ENCODE assay signal across 9 cellular contexts in the genomic region with DNA sequence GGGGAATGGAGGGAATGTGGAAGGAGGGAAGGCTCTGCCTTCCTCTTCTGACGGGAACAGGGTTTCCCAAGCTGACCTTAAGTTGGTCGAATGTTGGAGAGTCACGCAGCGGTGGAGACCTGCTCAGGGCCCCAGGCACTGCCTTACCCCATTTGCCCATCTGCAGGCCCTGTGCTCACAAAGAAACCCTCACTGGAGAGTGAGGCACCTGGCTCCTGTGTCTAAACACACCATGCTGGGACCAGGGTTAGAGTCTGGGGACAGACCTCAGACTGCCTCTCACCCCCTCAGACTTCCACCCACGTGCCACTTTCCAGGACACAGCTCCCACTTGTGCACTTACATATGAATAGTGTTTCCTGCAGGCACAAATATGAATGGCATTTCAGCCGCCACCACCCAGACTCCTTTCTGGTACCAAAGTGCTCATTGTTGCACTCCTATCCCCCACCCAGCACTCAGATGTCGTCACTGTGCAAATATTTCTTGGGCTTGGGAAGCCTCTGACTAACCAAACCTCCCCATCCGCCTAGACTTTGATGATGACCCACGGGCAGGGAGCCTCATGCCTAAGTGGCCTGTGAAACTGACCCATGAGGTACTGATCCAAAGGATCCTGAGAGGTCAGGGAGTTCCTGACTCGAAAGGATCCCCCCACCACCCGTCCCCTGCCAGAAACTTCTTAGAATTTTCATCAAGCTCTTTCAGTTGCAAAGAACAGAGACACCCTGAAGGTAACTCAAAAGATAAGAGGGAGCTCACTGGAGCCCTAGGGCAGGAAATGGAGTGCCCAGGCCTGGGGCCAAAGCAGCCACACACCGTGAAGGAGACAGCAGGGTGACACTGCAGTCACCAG.
DNase-seq lines count a peak whose midpoint lies in the region; ATAC-seq lines count a peak whose summit lies in the region.
"Had no signal": no experiment of that assay in that cellular context is flagged by ENCODE, and none has a peak within 500 bp of the region (broad histone marks: within the 10 kb centered on the region; RNA-seq: fewer than 3 reads in every experiment).

No MANE protein-coding gene starts in this region.

- peak overlapping the region; percentile 58 for H3K27ac ChIP-seq in stomach smooth muscle (ENCODE audit: low read length)
- H3K27ac ChIP-seq: cardiac muscle cell had no signal

- H3K36me3 ChIP-seq in stomach smooth muscle (ENCODE audit: control insufficient read depth in 2 of 2, insufficient read depth in 2 of 2, low read length in 2 of 2), result peaks cover 0 to 3% of the 10 kb centered on the region in 2 donors
- H3K36me3 ChIP-seq: cardiac muscle cell had no signal

- intact Hi-C loops in activated T-helper 1 cell treated with anti-CD3 and anti-CD28 coated beads, Interleukin-12 subunit alpha, Interleukin-12 subunit beta, Interleukin-2, Interleukin-4 antibody, amounts not matched to agents 30 ng/mL and 10 ng/mL and 1 ng/mL, durations not matched to agents 14 hours and 24 hours and 36 hours (cut with micrococcal nuclease), result no loop called here

- no peaks in the 10 kb centered on the region for H3K9me3 Mint-ChIP-seq in activated T-helper 1 cell treated with anti-CD3 and anti-CD28 coated beads, Interleukin-12 subunit alpha, Interleukin-12 subunit beta, Interleukin-2, Interleukin-4 antibody, amounts not matched to agents 30 ng/mL and 10 ng/mL and 1 ng/mL, durations not matched to agents 14 hours and 24 hours and 36 hours
- no peaks in the 10 kb centered on the region for H3K9me3 Mint-ChIP-seq in activated T-cell treated with anti-CD3 and anti-CD28 coated beads, Interleukin-2, amount 50 U/mL, for 24 hours
- no peaks in the 10 kb centered on the region for H3K9me3 Mint-ChIP-seq in activated T-cell treated with anti-CD3 and anti-CD28 coated beads, Interleukin-2, amount 50 U/mL, for 4 hours

- ATAC-seq in HG02763 (IDR thresholded peaks at IDR 0.05; ENCODE audit: unreplicated experiment), result no peak
- ATAC-seq in activated T-cell treated with anti-CD3 and anti-CD28 coated beads, Interleukin-2, amount 50 U/mL, for 4 hours, result no peak

- H3K9ac ChIP-seq in stomach smooth muscle (ENCODE audit: low read length in 2 of 2), result peak overlapping the region in 1 of 2 donors; percentile 13

- H3K4me1 Mint-ChIP-seq in activated T-helper 1 cell treated with anti-CD3 and anti-CD28 coated beads, Interleukin-12 subunit alpha, Interleukin-12 subunit beta, Interleukin-2, Interleukin-4 antibody, amounts not matched to agents 30 ng/mL and 10 ng/mL and 1 ng/mL, durations not matched to agents 14 hours and 24 hours and 36 hours (ENCODE audit: low read depth), result peaks cover 1% of the 10 kb centered on the region
- H3K4me1 Mint-ChIP-seq in activated T-cell treated with anti-CD3 and anti-CD28 coated beads, Interleukin-2, amount 50 U/mL, for 24 hours (ENCODE audit: low read depth), result peaks cover 15% of the 10 kb centered on the region
- peaks cover 12% of the 10 kb centered on the region for H3K4me1 Mint-ChIP-seq in activated T-cell treated with anti-CD3 and anti-CD28 coated beads, Interleukin-2, amount 50 U/mL, for 4 hours (ENCODE audit: low read depth)

- H3K4me1 ChIP-seq in stomach smooth muscle (ENCODE audit: control insufficient read depth, insufficient read depth, low read length), result peaks cover 48% of the 10 kb centered on the region

- H3K4me3 ChIP-seq in stomach smooth muscle (ENCODE audit: low read length in 2 of 2), result peak overlapping the region in 1 of 2 donors; percentile 3
- H3K4me3 ChIP-seq: cardiac muscle cell had no signal

- DNase-seq in HCEC 1CT (peak; percentile 97), iPS-NIHi7 (ENCODE audit: extremely low spot score) (peak; percentile 66), DMS153 (lab: John Stamatoyannopoulos, UW) (no peak)
- DNase-seq in activated T-helper 1 cell treated with anti-CD3 and anti-CD28 coated beads, Interleukin-12 subunit alpha, Interleukin-12 subunit beta, Interleukin-2, Interleukin-4 antibody, amounts not matched to agents 30 ng/mL and 10 ng/mL and 1 ng/mL, durations not matched to agents 14 hours and 24 hours and 36 hours (ENCODE audit: low spot score), result no peak
- DNase-seq in activated T-cell treated with anti-CD3 and anti-CD28 coated beads, Interleukin-2, amount 50 U/mL, for 24 hours, result no peak
- no peak for DNase-seq in activated T-cell treated with anti-CD3 and anti-CD28 coated beads, Interleukin-2, amount 50 U/mL, for 4 hours

- peak overlapping the region; percentile 63 for H3K27ac Mint-ChIP-seq in activated T-helper 1 cell treated with anti-CD3 and anti-CD28 coated beads, Interleukin-12 subunit alpha, Interleukin-12 subunit beta, Interleukin-2, Interleukin-4 antibody, amounts not matched to agents 30 ng/mL and 10 ng/mL and 1 ng/mL, durations not matched to agents 14 hours and 24 hours and 36 hours
- no peak overlapping the region for H3K27ac Mint-ChIP-seq in activated T-cell treated with anti-CD3 and anti-CD28 coated beads, Interleukin-2, amount 50 U/mL, for 24 hours

- no peaks in the 10 kb centered on the region for H3K27me3 ChIP-seq in stomach smooth muscle (ENCODE audit: control insufficient read depth in 1 of 2, insufficient read depth in 2 of 2, low read length in 2 of 2)
- H3K27me3 ChIP-seq: cardiac muscle cell had no signal

- peaks cover 9% of the 10 kb centered on the region for H3K36me3 Mint-ChIP-seq in activated T-helper 1 cell treated with anti-CD3 and anti-CD28 coated beads, Interleukin-12 subunit alpha, Interleukin-12 subunit beta, Interleukin-2, Interleukin-4 antibody, amounts not matched to agents 30 ng/mL and 10 ng/mL and 1 ng/mL, durations not matched to agents 14 hours and 24 hours and 36 hours (ENCODE audit: low read depth)
- peaks cover 29% of the 10 kb centered on the region for H3K36me3 Mint-ChIP-seq in activated T-cell treated with anti-CD3 and anti-CD28 coated beads, Interleukin-2, amount 50 U/mL, for 24 hours (ENCODE audit: low read depth)
- H3K36me3 Mint-ChIP-seq in activated T-cell treated with anti-CD3 and anti-CD28 coated beads, Interleukin-2, amount 50 U/mL, for 4 hours (ENCODE audit: insufficient read depth), result peaks cover 6% of the 10 kb centered on the region

- no peaks in the 10 kb centered on the region for H3K9me3 ChIP-seq in stomach smooth muscle (ENCODE audit: control insufficient read depth in 2 of 2, low read length in 2 of 2)

- no peaks in the 10 kb centered on the region for H3K27me3 Mint-ChIP-seq in activated T-helper 1 cell treated with anti-CD3 and anti-CD28 coated beads, Interleukin-12 subunit alpha, Interleukin-12 subunit beta, Interleukin-2, Interleukin-4 antibody, amounts not matched to agents 30 ng/mL and 10 ng/mL and 1 ng/mL, durations not matched to agents 14 hours and 24 hours and 36 hours (ENCODE audit: insufficient read depth)
- H3K27me3 Mint-ChIP-seq in activated T-cell treated with anti-CD3 and anti-CD28 coated beads, Interleukin-2, amount 50 U/mL, for 24 hours, result no peaks in the 10 kb centered on the region
- H3K27me3 Mint-ChIP-seq in activated T-cell treated with anti-CD3 and anti-CD28 coated beads, Interleukin-2, amount 50 U/mL, for 4 hours (ENCODE audit: low read depth), result no peaks in the 10 kb centered on the region

- H3K4me3 Mint-ChIP-seq in activated T-helper 1 cell treated with anti-CD3 and anti-CD28 coated beads, Interleukin-12 subunit alpha, Interleukin-12 subunit beta, Interleukin-2, Interleukin-4 antibody, amounts not matched to agents 30 ng/mL and 10 ng/mL and 1 ng/mL, durations not matched to agents 14 hours and 24 hours and 36 hours, result no peak overlapping the region
- no peak overlapping the region for H3K4me3 Mint-ChIP-seq in activated T-cell treated with anti-CD3 and anti-CD28 coated beads, Interleukin-2, amount 50 U/mL, for 24 hours
- no peak overlapping the region for H3K4me3 Mint-ChIP-seq in activated T-cell treated with anti-CD3 and anti-CD28 coated beads, Interleukin-2, amount 50 U/mL, for 4 hours

Comparison
In these comparisons a context has a peak if more than half of its experiments do, and no peak if none do; other contexts are left out.
1. DNase-seq: peak in HCEC 1CT (single experiment) and iPS-NIHi7 (single experiment); none in activated T-helper 1 cell treated with anti-CD3 and anti-CD28 coated beads, Interleukin-12 subunit alpha, Interleukin-12 subunit beta, Interleukin-2, Interleukin-4 antibody, amounts not matched to agents 30 ng/mL and 10 ng/mL and 1 ng/mL, durations not matched to agents 14 hours and 24 hours and 36 hours (single experiment), DMS153 (single experiment), activated T-cell treated with anti-CD3 and anti-CD28 coated beads, Interleukin-2, amount 50 U/mL, for 24 hours (single experiment) and activated T-cell treated with anti-CD3 and anti-CD28 coated beads, Interleukin-2, amount 50 U/mL, for 4 hours (single experiment).